10 cellular contexts compared by ENCODE assay signal in genomic region chr2:241638940-241639339, GRCh38. TPM values are rescaled to one million over a fixed set of nuclear protein-coding genes. Genes with fewer than 3 reads are reported as not detected.
DNase-seq lines count a peak whose midpoint lies in the region; ATAC-seq, FAIRE-seq and TF ChIP-seq lines count a peak whose summit lies in the region.
"Had no signal": no experiment of that assay in that cellular context is flagged by ENCODE, and none has a peak within 500 bp of the region (broad histone marks: within the 10 kb centered on the region; RNA-seq: fewer than 3 reads in every experiment).

No MANE protein-coding gene starts in this region.

- BruUV-seq in Panc1 (replicated peaks; lab: Mats Ljungman, UMichigan) = no TSS peak

- H3K4me1 Mint-ChIP-seq in GM23338 = peaks cover 36% of the 10 kb centered on the region

- TF ChIP-seq POLR2A in esophagus muscularis mucosa (IDR thresholded peaks at IDR 0.05; ENCODE audit: low read depth) = no peak

- peaks cover 16% of the 10 kb centered on the region for H3K27me3 Mint-ChIP-seq in GM23338 (ENCODE audit: insufficient read depth, low read depth, poor library complexity)

- H4K20me1 ChIP-seq in GM23338 (replicated peaks; ENCODE audit: insufficient read depth) = peaks cover 49% of the 10 kb centered on the region

- H3K4me2 ChIP-seq in GM23338 = peak overlapping the region; percentile 97

- H3K27ac ChIP-seq in GM23338 (ENCODE audit: low read depth) (no peak overlapping the region), Panc1 (ENCODE audit: low read length) (no peak overlapping the region), esophagus muscularis mucosa (replicated peaks in 1 of 4) (no peak overlapping the region), psoas muscle (no peak overlapping the region)

- H3K4me3 ChIP-seq in GM23338 (peak overlapping the region; percentile 98), Panc1 (ENCODE audit: low read depth in 2 of 2, low read length in 2 of 2) (peak overlapping the region; percentile 65 to 82; a peak in 3 of 4 replicates), esophagus muscularis mucosa (peak overlapping the region; percentile 89 to 99 (median 94)), psoas muscle (peak overlapping the region; percentile 87)

- 92% methylated on average over 13 of the region's 14 CpGs for WGBS in esophagus muscularis mucosa
- WGBS in psoas muscle, 3 donors = 94 to 96% (median 96%) methylated on average over 14 of the region's 14 CpGs

- no peak for ATAC-seq in GM23338
- ATAC-seq in Panc1 = no peak
- no peak for ATAC-seq in psoas muscle
- ATAC-seq in activated CD4-positive, CD25-positive, alpha-beta regulatory T cell treated with anti-CD3 and anti-CD28 coated beads, Interleukin-2, amount 50 U/mL, for 24 hours = no peak
- ATAC-seq in HG02973 (IDR thresholded peaks at IDR 0.05; ENCODE audit: unreplicated experiment) = no peak
- ATAC-seq: right cardiac atrium had no signal

- TF ChIP-seq CTCF in GM23338 (conservative IDR thresholded peaks at IDR 0.05; ENCODE audit: low read depth in 2 of 2) = no peak
- no peak for TF ChIP-seq CTCF in Panc1 (IDR thresholded peaks at IDR 0.05)
- TF ChIP-seq CTCF in esophagus muscularis mucosa (IDR thresholded peaks at IDR 0.05) = no peak
- no peak for TF ChIP-seq CTCF in psoas muscle (IDR thresholded peaks at IDR 0.05)

- H2AFZ ChIP-seq in GM23338 = no peak overlapping the region

- FAIRE-seq in frontal cortex (lab: Jason Lieb, UNC) = no peak
- FAIRE-seq: GM12892 had no signal

- no peak overlapping the region for H3K27ac Mint-ChIP-seq in GM23338

- no peaks in the 10 kb centered on the region for H3K9me2 ChIP-seq in GM23338 (ENCODE audit: insufficient read depth)

- in situ Hi-C loops in Panc1 (cut with HindIII; ENCODE audit: low pct_unique_long_range_greater_than_20kb, low sequenced_read_pairs) = no loop called here

- TF ChIP-seq EP300 in esophagus muscularis mucosa (IDR thresholded peaks at IDR 0.05) = no peak

- DNase-seq in GM23338 (ENCODE audit: low spot score) (no peak), Panc1 (ENCODE audit: low read depth, low spot score) (no peak), esophagus muscularis mucosa (ENCODE audit: extremely low spot score) (no peak), psoas muscle (no peak), frontal cortex (ENCODE audit: low spot score in 2 of 2) (no peak)
- DNase-seq: Kasumi-1 had no signal

- peak overlapping the region; percentile 97 for H3K4me3 Mint-ChIP-seq in GM23338

- peaks cover 86% of the 10 kb centered on the region for H3K79me2 ChIP-seq in GM23338 (replicated peaks; ENCODE audit: insufficient read depth)

- H3K4me1 ChIP-seq in GM23338 (ENCODE audit: insufficient read depth) (peaks cover 25% of the 10 kb centered on the region), Panc1 (ENCODE audit: control insufficient read depth, insufficient read depth, low read length) (peaks cover 11% of the 10 kb centered on the region), esophagus muscularis mucosa (peaks cover 47 to 75% (median 65%) of the 10 kb centered on the region in 4 donors), psoas muscle (peaks cover 30% of the 10 kb centered on the region)

- H3K9me3 ChIP-seq in Panc1 (ENCODE audit: control insufficient read depth, insufficient read depth, low read depth, low read length) (peaks cover 5% of the 10 kb centered on the region; the same call in 1 of the 2 replicates), esophagus muscularis mucosa (no peaks in the 10 kb centered on the region), psoas muscle (peaks cover 5% of the 10 kb centered on the region)

- peaks cover 14% of the 10 kb centered on the region for H3K36me3 ChIP-seq in GM23338 (ENCODE audit: insufficient read depth)
- peaks cover 3% of the 10 kb centered on the region; the same call in 1 of the 2 replicates for H3K36me3 ChIP-seq in Panc1 (ENCODE audit: control insufficient read depth, insufficient read depth, low read length)
- H3K36me3 ChIP-seq in esophagus muscularis mucosa = peaks cover under 1 to 11% (median 5%) of the 10 kb centered on the region in 4 donors
- peaks cover 0 to 15% of the 10 kb centered on the region in 2 donors for H3K36me3 ChIP-seq in psoas muscle (ENCODE audit: insufficient read depth in 1 of 2, low read depth in 1 of 2)

- peaks cover 21% of the 10 kb centered on the region for H3F3A ChIP-seq in GM23338 (replicated peaks; ENCODE audit: low read depth)

- CTCF ChIA-PET in Panc1 (lab: Charles Lee) = no interaction called here

- peaks cover 22% of the 10 kb centered on the region for H3K9me3 Mint-ChIP-seq in GM23338

- intact Hi-C loops in Panc1 (cut with micrococcal nuclease; ENCODE audit: unreplicated experiment) = no loop called here
- intact Hi-C loops in esophagus muscularis mucosa (cut with DNase I) = loop anchor here (5.0 kb wide), 1 partner anchor 43 kb away; no protein-coding TSS in a partner anchor
- intact Hi-C loops in psoas muscle (cut with DNase I) = loop anchor here in 1 of 2 donors (10.0 kb wide), 1 partner anchor 274 kb away; no protein-coding TSS in a partner anchor

- H3K27me3 ChIP-seq in GM23338 (ENCODE audit: insufficient read depth) = no peaks in the 10 kb centered on the region
- H3K27me3 ChIP-seq in Panc1 (ENCODE audit: control insufficient read depth, insufficient read depth, low read length) = no peaks in the 10 kb centered on the region
- no peaks in the 10 kb centered on the region for H3K27me3 ChIP-seq in esophagus muscularis mucosa
- H3K27me3 ChIP-seq in psoas muscle (ENCODE audit: insufficient read depth in 3 of 3, low read length in 2 of 3) = no peaks in the 10 kb centered on the region

- H3K36me3 Mint-ChIP-seq in GM23338 (ENCODE audit: low read depth) = peaks cover 42% of the 10 kb centered on the region

- POLR2A ChIA-PET in Panc1 (lab: Charles Lee) = no interaction called here

TF ChIP-seq in GM23338, 12 proteins besides CTCF, POLR2A, EP300 and RAD21 (continues in another document):
- no peak for TF ChIP-seq JUNB (IDR thresholded peaks at IDR 0.05; ENCODE audit: unreplicated experiment)
- TF ChIP-seq EZH2phosphoT487 (IDR thresholded peaks at IDR 0.05; ENCODE audit: unreplicated experiment) = no peak
- no peak for TF ChIP-seq ETS1 (IDR thresholded peaks at IDR 0.05)
- TF ChIP-seq CREB1 (CRISPR knock-in tag; IDR thresholded peaks at IDR 0.05; ENCODE audit: low read depth) = no peak
- no peak for TF ChIP-seq REST (IDR thresholded peaks at IDR 0.05; ENCODE audit: unreplicated experiment)
- no peak for TF ChIP-seq STAT1 (IDR thresholded peaks at IDR 0.05; ENCODE audit: unreplicated experiment)

RNA-seq across cellular contexts. Expression of gene ATG4B, which starts 1.4 kb away (rescaled TPM):
- total RNA-seq in GM23338 (2014; rRNA removed; shearing (Covaris generic)) = 102 and 103 TPM in 2 replicates
- polyA plus RNA-seq in GM23338 (2016; fragmentation: Nextera tagmentation; extraction: Ambion mirVana) (104 and 116 TPM in 2 replicates), psoas muscle (10 to 100 TPM; 40.0 to 48.3 (median 40.8) TPM)
- total RNA-seq in Panc1 (2021; ENCODE audit: unreplicated experiment) (84.2 TPM), esophagus muscularis mucosa (10 to 100 TPM; 39.1 to 76.0 (median 55.3) TPM), psoas muscle (10 to 100 TPM; 33.7 to 51.3 (median 37.3) TPM), frontal cortex (39.1 TPM)
- 106 TPM for polyA plus RNA-seq in Panc1 (2012; ENCODE audit: insufficient read length)

RNA-seq across cellular contexts. Expression of gene THAP4, which starts 2.0 kb away (rescaled TPM):
- total RNA-seq in GM23338 (2014; rRNA removed; shearing (Covaris generic)) = 80.4 and 81.6 TPM in 2 replicates
- polyA plus RNA-seq in GM23338 (2016; fragmentation: Nextera tagmentation; extraction: Ambion mirVana) = 62.9 and 74.0 TPM in 2 replicates
- 77.9 TPM for total RNA-seq in Panc1 (2021; ENCODE audit: unreplicated experiment)
- polyA plus RNA-seq in Panc1 (2012; ENCODE audit: insufficient read length) = 127 TPM
- total RNA-seq in esophagus muscularis mucosa = 10 to 100 TPM; 37.0 to 69.8 (median 49.6) TPM
- 10 to 100 TPM; 64.9 to 96.7 (median 79.4) TPM for total RNA-seq in psoas muscle
- 100 to 1,000 TPM in 1 of 3 donors, 10 to 100 TPM in 2; 86.6 to 133 (median 93.1) TPM for polyA plus RNA-seq in psoas muscle
- total RNA-seq in frontal cortex = 23.6 TPM

RNA-seq across cellular contexts. Expression of gene DTYMK, which starts 47.7 kb away (rescaled TPM):
- total RNA-seq in GM23338 (2014; rRNA removed; shearing (Covaris generic)) = 38.9 and 55.4 TPM in 2 replicates
- polyA plus RNA-seq in GM23338 (2016; fragmentation: Nextera tagmentation; extraction: Ambion mirVana) (65.4 and 69.5 TPM in 2 replicates), psoas muscle (10 to 100 TPM in 2 of 3 donors, 1 to 10 TPM in 1; 8.1 to 24.6 (median 20.0) TPM)
- total RNA-seq in Panc1 (2021; ENCODE audit: unreplicated experiment) (122 TPM), esophagus muscularis mucosa (10 to 100 TPM in 2 of 4 donors, 1 to 10 TPM in 2; 6.8 to 14.5 (median 10.6) TPM), psoas muscle (1 to 10 TPM; 6.4 to 8.5 (median 6.7) TPM), frontal cortex (8.6 TPM)
- polyA plus RNA-seq in Panc1 (2012; ENCODE audit: insufficient read length) = 60.0 TPM
